15 cellular contexts compared by ENCODE assay signal in genomic region chr19:55769632-55770031, GRCh38. TPM values are rescaled to one million over a fixed set of nuclear protein-coding genes. Genes with fewer than 3 reads are reported as not detected.
"Had no signal": no experiment of that assay in that cellular context is flagged by ENCODE, and none has a peak within 500 bp of the region (broad histone marks: within the 10 kb centered on the region; RNA-seq: fewer than 3 reads in every experiment).

No MANE protein-coding gene starts in this region.

RNA-seq across cellular contexts. Expression of gene RFPL4AL1, which starts 0.7 kb away (rescaled TPM):
- total RNA-seq: activated B cell treated with CpG ODN at 0.5 μM for 24 hours; activated CD4-positive, alpha-beta memory T cell treated with anti-CD3 and anti-CD28 coated beads for 36 hours; activated CD4-positive, alpha-beta memory T cell treated with anti-CD3 and anti-CD28 coated beads, Interleukin-2, amount 10 ng/mL, durations not matched to agents 7 days and 5 days; activated CD4-positive, alpha-beta T cell treated with anti-CD3 and anti-CD28 coated beads for 36 hours; activated CD4-positive, alpha-beta T cell treated with anti-CD3 and anti-CD28 coated beads, Interleukin-2, amount 10 ng/mL, durations not matched to agents 24 days and 14 days; activated CD4-positive, alpha-beta T cell treated with anti-CD3 and anti-CD28 coated beads, Interleukin-2, amount 10 ng/mL, durations not matched to agents 7 days and 5 days; activated CD8-positive, alpha-beta memory T cell treated with anti-CD3 and anti-CD28 coated beads for 36 hours; activated CD8-positive, alpha-beta memory T cell treated with anti-CD3 and anti-CD28 coated beads, Interleukin-2, amount 10 ng/mL, durations not matched to agents 7 days and 5 days; activated CD8-positive, alpha-beta T cell treated with anti-CD3 and anti-CD28 coated beads for 36 hours; activated CD8-positive, alpha-beta T cell treated with anti-CD3 and anti-CD28 coated beads, Interleukin-2, amount 10 ng/mL, durations not matched to agents 7 days and 5 days; T-cell; T-helper 1 cell treated with Interleukin-12 subunit alpha and Interleukin-12 subunit beta and Interleukin-4 antibody, amounts not matched to agents 30 ng/mL and 1 ng/mL, for 36 hours; T-helper 17 cell; T-helper 2 cell treated with Interferon-gamma antibody and Interleukin-4, amounts not matched to agents 100 ng/mL and 5 ng/mL, for 36 hours; WTC11 had no signal

RNA-seq across cellular contexts. Expression of gene RFPL4A, which starts 10.7 kb away (rescaled TPM):
- total RNA-seq: activated B cell treated with CpG ODN at 0.5 μM for 24 hours; activated CD4-positive, alpha-beta memory T cell treated with anti-CD3 and anti-CD28 coated beads for 36 hours; activated CD4-positive, alpha-beta memory T cell treated with anti-CD3 and anti-CD28 coated beads, Interleukin-2, amount 10 ng/mL, durations not matched to agents 7 days and 5 days; activated CD4-positive, alpha-beta T cell treated with anti-CD3 and anti-CD28 coated beads for 36 hours; activated CD4-positive, alpha-beta T cell treated with anti-CD3 and anti-CD28 coated beads, Interleukin-2, amount 10 ng/mL, durations not matched to agents 24 days and 14 days; activated CD4-positive, alpha-beta T cell treated with anti-CD3 and anti-CD28 coated beads, Interleukin-2, amount 10 ng/mL, durations not matched to agents 7 days and 5 days; activated CD8-positive, alpha-beta memory T cell treated with anti-CD3 and anti-CD28 coated beads for 36 hours; activated CD8-positive, alpha-beta memory T cell treated with anti-CD3 and anti-CD28 coated beads, Interleukin-2, amount 10 ng/mL, durations not matched to agents 7 days and 5 days; activated CD8-positive, alpha-beta T cell treated with anti-CD3 and anti-CD28 coated beads for 36 hours; activated CD8-positive, alpha-beta T cell treated with anti-CD3 and anti-CD28 coated beads, Interleukin-2, amount 10 ng/mL, durations not matched to agents 7 days and 5 days; T-cell; T-helper 1 cell treated with Interleukin-12 subunit alpha and Interleukin-12 subunit beta and Interleukin-4 antibody, amounts not matched to agents 30 ng/mL and 1 ng/mL, for 36 hours; T-helper 17 cell; T-helper 2 cell treated with Interferon-gamma antibody and Interleukin-4, amounts not matched to agents 100 ng/mL and 5 ng/mL, for 36 hours; WTC11 had no signal

RNA-seq across cellular contexts. Expression of gene NLRP9, which starts 31.4 kb away (rescaled TPM):
- total RNA-seq: activated B cell treated with CpG ODN at 0.5 μM for 24 hours; activated CD4-positive, alpha-beta memory T cell treated with anti-CD3 and anti-CD28 coated beads for 36 hours; activated CD4-positive, alpha-beta memory T cell treated with anti-CD3 and anti-CD28 coated beads, Interleukin-2, amount 10 ng/mL, durations not matched to agents 7 days and 5 days; activated CD4-positive, alpha-beta T cell treated with anti-CD3 and anti-CD28 coated beads for 36 hours; activated CD4-positive, alpha-beta T cell treated with anti-CD3 and anti-CD28 coated beads, Interleukin-2, amount 10 ng/mL, durations not matched to agents 24 days and 14 days; activated CD4-positive, alpha-beta T cell treated with anti-CD3 and anti-CD28 coated beads, Interleukin-2, amount 10 ng/mL, durations not matched to agents 7 days and 5 days; activated CD8-positive, alpha-beta memory T cell treated with anti-CD3 and anti-CD28 coated beads for 36 hours; activated CD8-positive, alpha-beta memory T cell treated with anti-CD3 and anti-CD28 coated beads, Interleukin-2, amount 10 ng/mL, durations not matched to agents 7 days and 5 days; activated CD8-positive, alpha-beta T cell treated with anti-CD3 and anti-CD28 coated beads for 36 hours; activated CD8-positive, alpha-beta T cell treated with anti-CD3 and anti-CD28 coated beads, Interleukin-2, amount 10 ng/mL, durations not matched to agents 7 days and 5 days; T-cell; T-helper 1 cell treated with Interleukin-12 subunit alpha and Interleukin-12 subunit beta and Interleukin-4 antibody, amounts not matched to agents 30 ng/mL and 1 ng/mL, for 36 hours; T-helper 17 cell; T-helper 2 cell treated with Interferon-gamma antibody and Interleukin-4, amounts not matched to agents 100 ng/mL and 5 ng/mL, for 36 hours; WTC11 had no signal
